In the genomic region with DNA sequence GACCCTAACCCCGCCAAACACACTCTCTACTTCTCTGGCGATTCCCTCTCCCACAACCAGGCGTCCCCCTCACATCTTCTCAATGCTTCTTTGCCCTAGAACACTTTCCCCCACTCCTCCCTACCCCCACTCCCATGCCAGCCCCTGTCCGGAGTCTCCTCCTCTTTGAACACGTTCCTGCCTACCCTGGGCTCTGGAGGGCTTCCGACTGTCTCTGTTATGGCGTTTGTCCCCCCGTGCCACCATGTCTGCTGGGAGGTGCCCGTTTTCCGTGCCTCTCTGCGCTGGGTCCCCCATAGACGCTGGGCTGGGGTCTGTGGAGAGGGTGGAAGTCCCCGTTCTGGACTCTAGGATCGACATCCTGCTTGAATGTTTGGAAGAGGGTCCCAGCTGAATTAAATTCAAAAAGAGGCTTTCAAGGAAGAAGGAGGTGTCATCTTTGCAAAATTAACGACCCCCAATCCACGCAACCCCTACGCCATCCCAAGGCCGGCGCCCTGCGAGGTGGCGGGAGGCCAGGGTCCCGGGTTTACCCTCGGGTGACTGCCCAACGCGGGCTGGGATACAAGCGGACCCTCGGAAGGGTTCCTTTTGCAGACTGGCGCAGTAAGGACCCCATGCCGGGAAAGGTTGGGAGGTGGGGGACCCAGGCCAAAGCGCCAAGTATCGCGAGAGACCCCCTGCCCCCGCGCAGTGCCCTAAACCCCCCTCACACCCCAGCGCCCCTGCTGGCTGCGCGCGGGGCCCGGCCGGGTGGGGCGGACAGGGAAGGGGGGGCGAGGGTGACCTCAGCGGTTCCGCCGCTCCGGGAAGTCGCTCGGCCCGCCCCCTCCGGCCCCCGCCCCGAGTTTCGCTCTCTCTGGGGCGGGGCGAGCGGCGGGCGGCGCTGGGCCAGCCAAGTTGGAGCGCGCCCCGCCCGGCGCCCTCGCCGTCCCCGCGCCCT, we compare ENCODE assay signal across 8 cellular contexts. TPM values are rescaled to one million over a fixed set of nuclear protein-coding genes. Genes with fewer than 3 reads are reported as not detected.
DNase-seq lines count a peak whose midpoint lies in the region; ATAC-seq and TF ChIP-seq lines count a peak whose summit lies in the region.

No MANE protein-coding gene starts in this region.

- no peak overlapping the region for H3K4ac ChIP-seq in neuronal stem cell (ENCODE audit: low read length)

- no CpG with 5 or more reads among the region's 68 CpGs for WGBS in neuronal stem cell (ENCODE audit: extremely low coverage in 2 of 2, insufficient read length in 2 of 2, insufficient replicate concordance in 1 of 2), 2 donors
- 29% methylated on average over 21 of the region's 68 CpGs for WGBS in suprapubic skin

- H3K27ac ChIP-seq in neuronal stem cell (replicated peaks; ENCODE audit: low read length), result no peak overlapping the region
- peak overlapping the region; percentile 91 for H3K27ac ChIP-seq in suprapubic skin

- DNase-seq in NCI-H1092 treated with DMSO at 0.1 percent for 48 hours (lab: John Stamatoyannopoulos, UW) (peak; percentile 14), NCI-H1092 (lab: John Stamatoyannopoulos, UW) (no peak), RPMI8226 (peak; percentile 82), foreskin melanocyte (peak; percentile 29), neuronal stem cell (ENCODE audit: low spot score) (no peak), suprapubic skin (ENCODE audit: low spot score in 2 of 2) (peak; percentile 92 to 93)
- DNase-seq in activated gamma-delta T cell treated with anti-CD3 and anti-CD28 coated beads, Interleukin-2, amount 50 U/mL, for 16 hours (ENCODE audit: low read depth), result peak; percentile 68

- H3K14ac ChIP-seq in neuronal stem cell (ENCODE audit: low read length), result peak overlapping the region; percentile 89

- H3K27me3 ChIP-seq in neuronal stem cell (ENCODE audit: control insufficient read depth in 3 of 3, insufficient read depth in 3 of 3, low read depth in 1 of 3, low read length in 3 of 3) (peaks cover 20 to 74% (median 59%) of the 10 kb centered on the region in 3 experiments), suprapubic skin (no peaks in the 10 kb centered on the region)

- peak overlapping the region; percentile 82 for H3K4me2 ChIP-seq in neuronal stem cell (ENCODE audit: insufficient read depth, low read length, poor library complexity, severe bottlenecking)

- H2BK12ac ChIP-seq in neuronal stem cell (ENCODE audit: low read length), result no peak overlapping the region

- H3K9me3 ChIP-seq in neuronal stem cell (replicated peaks in 1 of 2; ENCODE audit: control insufficient read depth in 2 of 2, insufficient read depth in 1 of 2, low read depth in 1 of 2, low read length in 2 of 2) (peaks cover 0 to 1% of the 10 kb centered on the region in 2 donors), suprapubic skin (no peaks in the 10 kb centered on the region)

- peaks cover 14 to 37% of the 10 kb centered on the region in 2 donors for H3K4me1 ChIP-seq in neuronal stem cell (ENCODE audit: control insufficient read depth in 2 of 2, insufficient read depth in 1 of 2, low read depth in 1 of 2, low read length in 2 of 2)
- H3K4me1 ChIP-seq in suprapubic skin, result peaks cover 49% of the 10 kb centered on the region

- H2AFZ ChIP-seq in neuronal stem cell (ENCODE audit: low read length), result peak overlapping the region; percentile 84

- H4K8ac ChIP-seq in neuronal stem cell (ENCODE audit: low read depth, low read length), result no peak overlapping the region

- TF ChIP-seq EP300 in suprapubic skin (IDR thresholded peaks at IDR 0.05), result no peak

- TF ChIP-seq CTCF in suprapubic skin (IDR thresholded peaks at IDR 0.05), result peak in 1 of 2 donors; percentile 62

- H4K91ac ChIP-seq in neuronal stem cell (ENCODE audit: low read depth, low read length, poor library complexity), result no peak overlapping the region

- peak overlapping the region; percentile 93 for H3K18ac ChIP-seq in neuronal stem cell (ENCODE audit: low read length)

- H3K9ac ChIP-seq in neuronal stem cell (ENCODE audit: low read depth, low read length, poor library complexity), result no peak overlapping the region

- ATAC-seq in HG03066 (IDR thresholded peaks at IDR 0.05; ENCODE audit: low read depth, unreplicated experiment), result peak; percentile 41

- TF ChIP-seq POLR2A in suprapubic skin (IDR thresholded peaks at IDR 0.05), result no peak

- H2BK120ac ChIP-seq in neuronal stem cell (ENCODE audit: low read depth, low read length), result no peak overlapping the region

- H2BK15ac ChIP-seq in neuronal stem cell (ENCODE audit: low read length), result peak overlapping the region; percentile 21

- H2AK5ac ChIP-seq in neuronal stem cell (ENCODE audit: low read depth, low read length), result peak overlapping the region; percentile 61

- H3K23ac ChIP-seq in neuronal stem cell (ENCODE audit: low read depth, low read length, poor library complexity), result peak overlapping the region; percentile 22

- H3K4me3 ChIP-seq in neuronal stem cell (ENCODE audit: low read length in 2 of 2) (peak overlapping the region; percentile 45 to 79), suprapubic skin (peak overlapping the region; percentile 81)

- H2BK5ac ChIP-seq in neuronal stem cell (ENCODE audit: low read length), result no peak overlapping the region

- peaks cover 3% of the 10 kb centered on the region for H3K79me1 ChIP-seq in neuronal stem cell (ENCODE audit: low read depth, low read length)

- no peaks in the 10 kb centered on the region for H3K36me3 ChIP-seq in neuronal stem cell (replicated peaks in 1 of 2; ENCODE audit: control insufficient read depth in 2 of 2, insufficient read depth in 2 of 2, low read length in 2 of 2)
- H3K36me3 ChIP-seq in suprapubic skin, result no peaks in the 10 kb centered on the region

RNA-seq across cellular contexts. Expression of gene ZBTB42, which starts 1.0 kb away (rescaled TPM):
- 0.95 TPM for polyA plus RNA-seq in neuronal stem cell (2013, experiment 1 of 2)
- polyA plus RNA-seq in neuronal stem cell (2013, experiment 2 of 2), result 0.87 TPM
- 1 to 10 TPM; 3.7 to 9.8 (median 7.8) TPM for total RNA-seq in suprapubic skin

RNA-seq across cellular contexts. Expression of gene AKT1, which starts 4.4 kb away (rescaled TPM):
- 84.4 TPM for polyA plus RNA-seq in neuronal stem cell (2013, experiment 1 of 2)
- polyA plus RNA-seq in neuronal stem cell (2013, experiment 2 of 2), result 82.3 TPM
- total RNA-seq in suprapubic skin, result 10 to 100 TPM; 63.1 to 77.6 (median 70.4) TPM

RNA-seq across cellular contexts. Expression of gene SIVA1, which starts 47.0 kb away (rescaled TPM):
- polyA plus RNA-seq in neuronal stem cell (2013, experiment 1 of 2), result 109 TPM
- polyA plus RNA-seq in neuronal stem cell (2013, experiment 2 of 2), result 114 TPM
- total RNA-seq in suprapubic skin, result 100 to 1,000 TPM in 3 of 4 donors, 10 to 100 TPM in 1; 94.0 to 159 (median 142) TPM

Comparison
In these comparisons a context has a peak if more than half of its experiments do, and no peak if none do; other contexts are left out.
1. DNase-seq: peak in NCI-H1092 treated with DMSO at 0.1 percent for 48 hours (single experiment), RPMI8226 (single experiment), activated gamma-delta T cell treated with anti-CD3 and anti-CD28 coated beads, Interleukin-2, amount 50 U/mL, for 16 hours (single experiment), foreskin melanocyte (single experiment) and suprapubic skin (2 of 2); none in NCI-H1092 (single experiment) and neuronal stem cell (single experiment).